ENCODE assay signal across 23 cellular contexts in genomic region chr14:53692451-53693330, GRCh38.
"Had no signal": no experiment of that assay in that cellular context is flagged by ENCODE, and none has a peak within 500 bp of the region (broad histone marks: within the 10 kb centered on the region; RNA-seq: fewer than 3 reads in every experiment).

No MANE protein-coding gene starts in this region.

- DNase-seq: activated CD4-positive, alpha-beta T cell treated with anti-CD3 and anti-CD28 coated beads for 1 hour; activated CD4-positive, alpha-beta T cell treated with anti-CD3 and anti-CD28 coated beads, Interleukin-2, amount 50 U/mL, for 1 hour; activated naive CD4-positive, alpha-beta T cell; activated T-cell treated with anti-CD3 and anti-CD28 coated beads, Interleukin-2, amount 50 U/mL, for 24 hours; central memory CD4-positive, alpha-beta T cell; dorsolateral prefrontal cortex; effector memory CD8-positive, alpha-beta T cell; gastrocnemius medialis; islet precursor cell; left cardiac atrium; midbrain; natural killer cell; ovary; spleen; stimulated activated CD4-positive, alpha-beta T cell treated with anti-CD3 and anti-CD28 coated beads, Interleukin-4, amount 100 ng/mL, for 1 hour; stimulated activated naive CD4-positive, alpha-beta T cell; T-helper 9 cell; upper lobe of right lung had no signal

- ATAC-seq: effector memory CD8-positive, alpha-beta T cell; esophagus mucosa; gastrocnemius medialis; left cardiac atrium; natural killer cell; upper lobe of right lung had no signal

- H3K9me3 ChIP-seq: gastrocnemius medialis, ovary, prostate gland, spleen, upper lobe of right lung had no signal

- H3K4me1 ChIP-seq: gastrocnemius medialis, prostate gland, spleen, upper lobe of right lung had no signal

- H3K36me3 ChIP-seq: gastrocnemius medialis, ovary, prostate gland, spleen, upper lobe of right lung had no signal

- FAIRE-seq: astrocyte, colon, endothelial cell of umbilical vein had no signal

- H3K27me3 ChIP-seq: gastrocnemius medialis, ovary, spleen, upper lobe of right lung had no signal

- H3K4me3 ChIP-seq: dorsolateral prefrontal cortex, gastrocnemius medialis, ovary, prostate gland, spleen, upper lobe of right lung had no signal

- H3K27ac ChIP-seq: dorsolateral prefrontal cortex, gastrocnemius medialis, ovary, prostate gland, spleen, upper lobe of right lung had no signal
